ENCODE assay signal across 17 cellular contexts in genomic region chr16:82824408-82824807, GRCh38.
A peak's percentile ranks its signal among the peaks of the same experiment; 100 is the strongest.
DNase-seq lines count a peak whose midpoint lies in the region; ATAC-seq and TF ChIP-seq lines count a peak whose summit lies in the region.
"Had no signal": no experiment of that assay in that cellular context is flagged by ENCODE, and none has a peak within 500 bp of the region (broad histone marks: within the 10 kb centered on the region; RNA-seq: fewer than 3 reads in every experiment).

No MANE protein-coding gene starts in this region.

- TF ChIP-seq CTCF in HEK293 (tag by site-specific recombination; IDR thresholded peaks at IDR 0.05) (no peak), fibroblast of mammary gland (conservative IDR thresholded peaks at IDR 0.05; ENCODE audit: control insufficient read depth, insufficient read depth, low read depth, low read length) (no peak), lower leg skin (IDR thresholded peaks at IDR 0.05) (no peak)

- H3K36me3 ChIP-seq in HEK293 (ENCODE audit: control insufficient read depth in 2 of 2, insufficient read depth in 1 of 2, low read length in 2 of 2), result no peaks in the 10 kb centered on the region

- DNase-seq in EH (ENCODE audit: low read depth) (peak; percentile 11), SW480 (ENCODE audit: low spot score) (peak; percentile 11), fibroblast of mammary gland (ENCODE audit: low read depth) (peak; percentile 14), lower leg skin (ENCODE audit: low spot score in 2 of 2) (no peak), NCI-H748 (lab: John Stamatoyannopoulos, UW; ENCODE audit: unreplicated experiment) (no peak)
- DNase-seq: CD8-positive, alpha-beta T cell; NCI-H1105 treated with DMSO at 0.1 percent for 48 hours; NCI-H187; NCI-H2171; NK-92 treated with Interleukin-12 subunit alpha and Interleukin-12 subunit beta, amount 100 ng/mL, for 24 hours; OCI-M1; T-helper 1 cell had no signal

- POLR2A ChIA-PET in HEK293 (lab: Yijun Ruan, JAX), result no interaction called here

- no peak for ATAC-seq in GM21786 (IDR thresholded peaks at IDR 0.05; ENCODE audit: unreplicated experiment)
- ATAC-seq: CD8-positive, alpha-beta T cell; GM23338 had no signal

- no peaks in the 10 kb centered on the region for H3K4me1 ChIP-seq in HEK293 (ENCODE audit: control insufficient read depth, insufficient read depth, low read length)

- H3K4me3 ChIP-seq in HEK293 (ENCODE audit: low read depth, low read length), result no peak overlapping the region
- H3K4me3 ChIP-seq in fibroblast of mammary gland (ENCODE audit: control insufficient read depth, low read depth, low read length), result no peak overlapping the region
- H3K4me3 ChIP-seq in lower leg skin (ENCODE audit: low read depth, poor library complexity, severe bottlenecking), result no peak overlapping the region
- H3K4me3 ChIP-seq: GM23338, SK-N-MC had no signal

- intact Hi-C loops in lower leg skin (cut with DNase I; ENCODE audit: low total_unique reads), result no loop called here

- no peak overlapping the region for H3K27ac ChIP-seq in HEK293 (ENCODE audit: extremely low read depth, low read depth, low read length)
- H3K27ac ChIP-seq: KMS-11, SK-N-MC had no signal

- no peaks in the 10 kb centered on the region for H3K9me3 ChIP-seq in HEK293 (ENCODE audit: control insufficient read depth, insufficient read depth, low read depth, low read length)

- 83 to 84% methylated on average over 5 of the region's 5 CpGs for WGBS in lower leg skin, 2 donors

- TF ChIP-seq POLR2A in lower leg skin (IDR thresholded peaks at IDR 0.05), result no peak

- CTCF ChIA-PET in HEK293 (lab: Yijun Ruan, JAX), result no interaction called here

TF ChIP-seq in HEK293, 187 proteins besides CTCF, POLR2A, EP300 and RAD21:
- TF ChIP-seq ZNF391 (tag by site-specific recombination; IDR thresholded peaks at IDR 0.05; ENCODE audit: borderline replicate concordance, low read depth) (no peak), SETDB1 (IDR thresholded peaks at IDR 0.05; ENCODE audit: insufficient read length, low read length) (peak; percentile 89), SP3 (tag by site-specific recombination; IDR thresholded peaks at IDR 0.05) (no peak), HOXA7 (CRISPR knock-in tag; IDR thresholded peaks at IDR 0.05; ENCODE audit: borderline replicate concordance) (no peak), ZNF426 (tag by site-specific recombination; IDR thresholded peaks at IDR 0.05) (no peak)

Comparison
In these comparisons a context has a peak if more than half of its experiments do, and no peak if none do; other contexts are left out.
1. DNase-seq: peak in EH (single experiment), SW480 (single experiment) and fibroblast of mammary gland (single experiment); none in lower leg skin (0 of 2) and NCI-H748 (single experiment).